In genomic region chr3:105815331-105815730, GRCh38 we compare ENCODE assay signal across 8 cellular contexts. TPM values are rescaled to one million over a fixed set of nuclear protein-coding genes. Genes with fewer than 3 reads are reported as not detected.
A peak's percentile ranks its signal among the peaks of the same experiment; 100 is the strongest.
DNase-seq lines count a peak whose midpoint lies in the region; ATAC-seq and TF ChIP-seq lines count a peak whose summit lies in the region.
"Not testable (repeated sequence)": the region's sequence is repeated elsewhere in the genome, so short reads cannot be mapped to it uniquely, and the experiment has no call there.

No MANE protein-coding gene starts in this region.

- H3K27ac Mint-ChIP-seq in activated CD4-positive, alpha-beta T cell treated with anti-CD3 and anti-CD28 coated beads, Interleukin-2, amount 10 ng/mL, durations not matched to agents 7 days and 5 days = peak overlapping the region; percentile 16
- peak overlapping the region; percentile 25 for H3K27ac Mint-ChIP-seq in activated T-cell treated with anti-CD3 and anti-CD28 coated beads, Interleukin-2, amount 50 U/mL, for 72 hours
- peak overlapping the region; percentile 19 for H3K27ac Mint-ChIP-seq in activated naive CD8-positive, alpha-beta T cell treated with anti-CD3 and anti-CD28 coated beads for 36 hours
- H3K27ac Mint-ChIP-seq in immature natural killer cell = peak overlapping the region; percentile 47 to 88 (median 75)
- peak overlapping the region; percentile 28 to 30 for H3K27ac Mint-ChIP-seq in natural killer cell treated with Interleukin-12 subunit alpha and Interleukin-12 subunit beta and Interleukin-15 and Interleukin-18, amount 100 ng/mL, for 72 hours
- H3K27ac Mint-ChIP-seq in stimulated activated naive CD8-positive, alpha-beta T cell treated with anti-CD3 and anti-CD28 coated beads, Interleukin-15, Interleukin-2, amounts not matched to agents 100 ng/mL and 50 ng/mL, for 24 hours = peak overlapping the region; percentile 34

- not testable (repeated sequence) for H3K9ac ChIP-seq in OCI-LY1 (ENCODE audit: low read length)

- peaks cover 33% of the 10 kb centered on the region for H3K4me1 Mint-ChIP-seq in activated CD4-positive, alpha-beta T cell treated with anti-CD3 and anti-CD28 coated beads, Interleukin-2, amount 10 ng/mL, durations not matched to agents 7 days and 5 days
- peaks cover 48% of the 10 kb centered on the region for H3K4me1 Mint-ChIP-seq in activated T-cell treated with anti-CD3 and anti-CD28 coated beads, Interleukin-2, amount 50 U/mL, for 72 hours (ENCODE audit: low read depth)
- H3K4me1 Mint-ChIP-seq in activated naive CD8-positive, alpha-beta T cell treated with anti-CD3 and anti-CD28 coated beads for 36 hours = peaks cover 47% of the 10 kb centered on the region
- H3K4me1 Mint-ChIP-seq in immature natural killer cell = peaks cover 50 to 78% of the 10 kb centered on the region in 2 donors
- peaks cover 33 to 39% of the 10 kb centered on the region in 2 donors for H3K4me1 Mint-ChIP-seq in natural killer cell treated with Interleukin-12 subunit alpha and Interleukin-12 subunit beta and Interleukin-15 and Interleukin-18, amount 100 ng/mL, for 72 hours (ENCODE audit: low read depth in 2 of 2)
- peaks cover 67% of the 10 kb centered on the region for H3K4me1 Mint-ChIP-seq in stimulated activated naive CD8-positive, alpha-beta T cell treated with anti-CD3 and anti-CD28 coated beads, Interleukin-15, Interleukin-2, amounts not matched to agents 100 ng/mL and 50 ng/mL, for 24 hours (ENCODE audit: low read depth)

- peaks cover 34% of the 10 kb centered on the region for H3F3A ChIP-seq in DOHH2 (ENCODE audit: control insufficient read depth, insufficient read depth)
- not testable (repeated sequence) for H3F3A ChIP-seq in OCI-LY1 (ENCODE audit: insufficient read depth, low read length)

- not testable (repeated sequence) for H3K9me3 ChIP-seq in DOHH2 (ENCODE audit: control insufficient read depth, insufficient read depth, low read length); OCI-LY1 (ENCODE audit: low read length)

- H3K4me2 ChIP-seq in DOHH2 (ENCODE audit: low read length) = peak overlapping the region; percentile 18; the same call in 1 of the 2 replicates
- not testable (repeated sequence) for H3K4me2 ChIP-seq in OCI-LY1 (ENCODE audit: low read length)

- not testable (repeated sequence) for H3K27me3 Mint-ChIP-seq in activated CD4-positive, alpha-beta T cell treated with anti-CD3 and anti-CD28 coated beads, Interleukin-2, amount 10 ng/mL, durations not matched to agents 7 days and 5 days; activated T-cell treated with anti-CD3 and anti-CD28 coated beads, Interleukin-2, amount 50 U/mL, for 72 hours (ENCODE audit: low read depth); activated naive CD8-positive, alpha-beta T cell treated with anti-CD3 and anti-CD28 coated beads for 36 hours; immature natural killer cell (ENCODE audit: low read depth in 3 of 3); natural killer cell treated with Interleukin-12 subunit alpha and Interleukin-12 subunit beta and Interleukin-15 and Interleukin-18, amount 100 ng/mL, for 72 hours; stimulated activated naive CD8-positive, alpha-beta T cell treated with anti-CD3 and anti-CD28 coated beads, Interleukin-15, Interleukin-2, amounts not matched to agents 100 ng/mL and 50 ng/mL, for 24 hours

- peaks cover 15% of the 10 kb centered on the region for H3K36me3 ChIP-seq in DOHH2 (ENCODE audit: control insufficient read depth, low read length)
- H3K36me3 ChIP-seq in OCI-LY1 (ENCODE audit: insufficient read depth, low read length) = not testable (repeated sequence)

- not testable (repeated sequence) for ATAC-seq in activated T-cell treated with anti-CD3 and anti-CD28 coated beads, Interleukin-2, amount 50 U/mL, for 72 hours (replicated peaks in 1 of 2); natural killer cell treated with Interleukin-12 subunit alpha and Interleukin-12 subunit beta and Interleukin-15 and Interleukin-18, amount 100 ng/mL, for 72 hours

- not testable (repeated sequence) for DNase-seq in activated CD4-positive, alpha-beta T cell treated with anti-CD3 and anti-CD28 coated beads, Interleukin-2, amount 10 ng/mL, durations not matched to agents 7 days and 5 days; activated T-cell treated with anti-CD3 and anti-CD28 coated beads, Interleukin-2, amount 50 U/mL, for 72 hours; activated naive CD8-positive, alpha-beta T cell treated with anti-CD3 and anti-CD28 coated beads for 36 hours; immature natural killer cell; natural killer cell treated with Interleukin-12 subunit alpha and Interleukin-12 subunit beta and Interleukin-15 and Interleukin-18, amount 100 ng/mL, for 72 hours (ENCODE audit: low spot score)

- not testable (repeated sequence) for TF ChIP-seq CTCF in DOHH2 (IDR thresholded peaks at IDR 0.05; ENCODE audit: low read depth, low read length, poor library complexity, severe bottlenecking); OCI-LY1 (IDR thresholded peaks at IDR 0.05; ENCODE audit: low read length)

- H4K20me1 ChIP-seq in DOHH2 (ENCODE audit: control insufficient read depth, insufficient read depth, low read depth, low read length); OCI-LY1 (ENCODE audit: insufficient read depth, low read length): not testable (repeated sequence)

- H3K4me3 Mint-ChIP-seq in activated CD4-positive, alpha-beta T cell treated with anti-CD3 and anti-CD28 coated beads, Interleukin-2, amount 10 ng/mL, durations not matched to agents 7 days and 5 days; activated T-cell treated with anti-CD3 and anti-CD28 coated beads, Interleukin-2, amount 50 U/mL, for 72 hours; activated naive CD8-positive, alpha-beta T cell treated with anti-CD3 and anti-CD28 coated beads for 36 hours; natural killer cell treated with Interleukin-12 subunit alpha and Interleukin-12 subunit beta and Interleukin-15 and Interleukin-18, amount 100 ng/mL, for 72 hours; stimulated activated naive CD8-positive, alpha-beta T cell treated with anti-CD3 and anti-CD28 coated beads, Interleukin-15, Interleukin-2, amounts not matched to agents 100 ng/mL and 50 ng/mL, for 24 hours: not testable (repeated sequence)
- peak overlapping the region in 2 of 5 donors; percentile 25 to 59 for H3K4me3 Mint-ChIP-seq in immature natural killer cell

- H3K79me2 ChIP-seq in DOHH2 (ENCODE audit: control insufficient read depth, low read length) = peaks cover 31% of the 10 kb centered on the region
- H3K79me2 ChIP-seq in OCI-LY1 (ENCODE audit: insufficient read depth, low read length) = not testable (repeated sequence)

- peak overlapping the region; percentile 12 for H3K27ac ChIP-seq in DOHH2 (ENCODE audit: low read depth, low read length)
- peak overlapping the region; percentile 8 for H3K27ac ChIP-seq in OCI-LY1 (ENCODE audit: low read depth, low read length, poor library complexity, severe bottlenecking)

- H3K4me3 ChIP-seq in DOHH2 (ENCODE audit: low read length); OCI-LY1 (ENCODE audit: low read depth, low read length, poor library complexity, severe bottlenecking): not testable (repeated sequence)

- not testable (repeated sequence) for H3K27me3 ChIP-seq in DOHH2 (ENCODE audit: control insufficient read depth, low read length); OCI-LY1 (ENCODE audit: insufficient read depth, low read length)

- CTCF ChIA-PET in activated CD4-positive, alpha-beta T cell treated with anti-CD3 and anti-CD28 coated beads, Interleukin-2, amount 10 ng/mL, durations not matched to agents 7 days and 5 days (lab: Charles Lee) = not testable (repeated sequence)

- not testable (repeated sequence) for H3K9me2 ChIP-seq in DOHH2 (replicated peaks; ENCODE audit: control insufficient read depth, low read length); OCI-LY1 (ENCODE audit: low read depth, low read length)

- peaks cover 62% of the 10 kb centered on the region for H3K36me3 Mint-ChIP-seq in activated CD4-positive, alpha-beta T cell treated with anti-CD3 and anti-CD28 coated beads, Interleukin-2, amount 10 ng/mL, durations not matched to agents 7 days and 5 days (ENCODE audit: low read depth)
- peaks cover 26 to 47% of the 10 kb centered on the region in 2 donors for H3K36me3 Mint-ChIP-seq in activated T-cell treated with anti-CD3 and anti-CD28 coated beads, Interleukin-2, amount 50 U/mL, for 72 hours (ENCODE audit: insufficient read depth in 2 of 2)
- H3K36me3 Mint-ChIP-seq in activated naive CD8-positive, alpha-beta T cell treated with anti-CD3 and anti-CD28 coated beads for 36 hours = peaks cover 65% of the 10 kb centered on the region
- peaks cover 11 to 24% (median 22%) of the 10 kb centered on the region in 3 donors for H3K36me3 Mint-ChIP-seq in immature natural killer cell
- H3K36me3 Mint-ChIP-seq in natural killer cell treated with Interleukin-12 subunit alpha and Interleukin-12 subunit beta and Interleukin-15 and Interleukin-18, amount 100 ng/mL, for 72 hours = peaks cover 20% of the 10 kb centered on the region
- H3K36me3 Mint-ChIP-seq in stimulated activated naive CD8-positive, alpha-beta T cell treated with anti-CD3 and anti-CD28 coated beads, Interleukin-15, Interleukin-2, amounts not matched to agents 100 ng/mL and 50 ng/mL, for 24 hours (ENCODE audit: low read depth) = peaks cover 72% of the 10 kb centered on the region

- peaks cover 91% of the 10 kb centered on the region for H3K4me1 ChIP-seq in DOHH2 (ENCODE audit: control insufficient read depth, low read length)
- peaks cover 78% of the 10 kb centered on the region for H3K4me1 ChIP-seq in OCI-LY1 (ENCODE audit: insufficient read depth, low read length, severe bottlenecking)

- H2AFZ ChIP-seq in OCI-LY1 (ENCODE audit: low read length) = not testable (repeated sequence)

- POLR2A ChIA-PET in activated CD4-positive, alpha-beta T cell treated with anti-CD3 and anti-CD28 coated beads, Interleukin-2, amount 10 ng/mL, durations not matched to agents 7 days and 5 days (lab: Charles Lee) = not testable (repeated sequence)

- H3K9me3 Mint-ChIP-seq in activated CD4-positive, alpha-beta T cell treated with anti-CD3 and anti-CD28 coated beads, Interleukin-2, amount 10 ng/mL, durations not matched to agents 7 days and 5 days = peaks cover 12% of the 10 kb centered on the region
- H3K9me3 Mint-ChIP-seq in activated T-cell treated with anti-CD3 and anti-CD28 coated beads, Interleukin-2, amount 50 U/mL, for 72 hours; immature natural killer cell; natural killer cell treated with Interleukin-12 subunit alpha and Interleukin-12 subunit beta and Interleukin-15 and Interleukin-18, amount 100 ng/mL, for 72 hours; stimulated activated naive CD8-positive, alpha-beta T cell treated with anti-CD3 and anti-CD28 coated beads, Interleukin-15, Interleukin-2, amounts not matched to agents 100 ng/mL and 50 ng/mL, for 24 hours: not testable (repeated sequence)
- H3K9me3 Mint-ChIP-seq in activated naive CD8-positive, alpha-beta T cell treated with anti-CD3 and anti-CD28 coated beads for 36 hours = peaks cover 10% of the 10 kb centered on the region

RNA-seq across cellular contexts. Expression of gene CBLB, which starts 53.5 kb away (rescaled TPM):
- total RNA-seq in activated CD4-positive, alpha-beta T cell treated with anti-CD3 and anti-CD28 coated beads, Interleukin-2, amount 10 ng/mL, durations not matched to agents 7 days and 5 days = 100 to 1,000 TPM; 115 to 148 TPM
- 100 to 1,000 TPM; 159 to 191 TPM for total RNA-seq in activated T-cell treated with anti-CD3 and anti-CD28 coated beads, Interleukin-2, amount 50 U/mL, for 72 hours
- 10 to 100 TPM; 95.1 to 97.3 TPM for total RNA-seq in activated naive CD8-positive, alpha-beta T cell treated with anti-CD3 and anti-CD28 coated beads for 36 hours
- polyA plus RNA-seq in immature natural killer cell = 10 to 100 TPM; 27.7 to 62.4 (median 31.5) TPM
- total RNA-seq in natural killer cell treated with Interleukin-12 subunit alpha and Interleukin-12 subunit beta and Interleukin-15 and Interleukin-18, amount 100 ng/mL, for 72 hours = 10 to 100 TPM; 70.8 to 78.3 TPM

Comparison
In these comparisons a context has a peak if more than half of its experiments do, and no peak if none do; other contexts are left out.
1. H3K27ac Mint-ChIP-seq: peak in every context shown above with its lines; median percentile 75 in immature natural killer cell; 34 in stimulated activated naive CD8-positive, alpha-beta T cell treated with anti-CD3 and anti-CD28 coated beads, Interleukin-15, Interleukin-2, amounts not matched to agents 100 ng/mL and 50 ng/mL, for 24 hours; 29 in natural killer cell treated with Interleukin-12 subunit alpha and Interleukin-12 subunit beta and Interleukin-15 and Interleukin-18, amount 100 ng/mL, for 72 hours; 25 in activated T-cell treated with anti-CD3 and anti-CD28 coated beads, Interleukin-2, amount 50 U/mL, for 72 hours; 19 in activated naive CD8-positive, alpha-beta T cell treated with anti-CD3 and anti-CD28 coated beads for 36 hours; 16 in activated CD4-positive, alpha-beta T cell treated with anti-CD3 and anti-CD28 coated beads, Interleukin-2, amount 10 ng/mL, durations not matched to agents 7 days and 5 days.